In genomic region chr14:24441904-24442239, GRCh38 we compare ENCODE assay signal across 1 cellular context.
TF ChIP-seq lines count a peak whose summit lies in the region.

No MANE protein-coding gene starts in this region.

TF ChIP-seq in HepG2, 621 proteins besides CTCF, POLR2A, EP300 and RAD21 (continues in another document):
- no peak for TF ChIP-seq THAP9 (CRISPR knock-in tag; IDR thresholded peaks at IDR 0.05; ENCODE audit: borderline replicate concordance)
- peak; percentile 100; the same call in 1 of the 2 replicates for TF ChIP-seq SNAI1 (CRISPR knock-in tag; IDR thresholded peaks at IDR 0.05; ENCODE audit: borderline replicate concordance)
- 0 out of 2 replicates have a peak, but pooled peaks have one; percentile 6 for TF ChIP-seq ZFAT (CRISPR knock-in tag; conservative IDR thresholded peaks at IDR 0.05)
- TF ChIP-seq ARHGAP35 (CRISPR knock-in tag; IDR thresholded peaks at IDR 0.05; ENCODE audit: borderline replicate concordance), result no peak
- TF ChIP-seq ZFP82 (CRISPR knock-in tag; IDR thresholded peaks at IDR 0.05; ENCODE audit: borderline replicate concordance), result 0 out of 2 replicates have a peak, but pooled peaks have one; percentile 76
- TF ChIP-seq ZNF574 (CRISPR knock-in tag; IDR thresholded peaks at IDR 0.05), result no peak
- no peak for TF ChIP-seq NR2F6 (IDR thresholded peaks at IDR 0.05)
- no peak for TF ChIP-seq NR2F6 (CRISPR knock-in tag; IDR thresholded peaks at IDR 0.05)
- TF ChIP-seq TBX3 (IDR thresholded peaks at IDR 0.05; ENCODE audit: borderline replicate concordance), result no peak
- peak; percentile 70; the same call in 1 of the 2 replicates for TF ChIP-seq SMAD9 (CRISPR knock-in tag; IDR thresholded peaks at IDR 0.05)
- TF ChIP-seq ZBTB40 (IDR thresholded peaks at IDR 0.05), result no peak
- TF ChIP-seq ZBTB40 (CRISPR knock-in tag; IDR thresholded peaks at IDR 0.05), result no peak
- no peak; the same call in 1 of the 2 replicates for TF ChIP-seq ZFP37 (CRISPR knock-in tag; IDR thresholded peaks at IDR 0.05; ENCODE audit: borderline replicate concordance)
- TF ChIP-seq MTF2 (CRISPR knock-in tag; IDR thresholded peaks at IDR 0.05; ENCODE audit: borderline replicate concordance), result 0 out of 2 replicates have a peak, but pooled peaks have one; percentile 49
- TF ChIP-seq FOXC1 (CRISPR knock-in tag; IDR thresholded peaks at IDR 0.05; ENCODE audit: borderline replicate concordance), result peak; percentile 23; the same call in 1 of the 2 replicates
- no peak for TF ChIP-seq ATF7 (IDR thresholded peaks at IDR 0.05)
- peak; percentile 38; the same call in 1 of the 2 replicates for TF ChIP-seq ATF7 (CRISPR knock-in tag; IDR thresholded peaks at IDR 0.05)
- peak; percentile 15; the same call in 1 of the 2 replicates for TF ChIP-seq ZNF414 (CRISPR knock-in tag; IDR thresholded peaks at IDR 0.05)
- TF ChIP-seq PAF1 (CRISPR knock-in tag; IDR thresholded peaks at IDR 0.05), result peak; percentile 7; the same call in 1 of the 2 replicates
- TF ChIP-seq HOXA5 (CRISPR knock-in tag; IDR thresholded peaks at IDR 0.05), result no peak
- peak; percentile 95 for TF ChIP-seq TRAFD1 (CRISPR knock-in tag; IDR thresholded peaks at IDR 0.05; ENCODE audit: borderline replicate concordance)
- peak; percentile 20; the same call in 1 of the 2 replicates for TF ChIP-seq PRDM4 (CRISPR knock-in tag; IDR thresholded peaks at IDR 0.05; ENCODE audit: borderline replicate concordance)
- no peak for TF ChIP-seq ZNF10 (CRISPR knock-in tag; IDR thresholded peaks at IDR 0.05; ENCODE audit: borderline replicate concordance, low read depth)
- TF ChIP-seq ZNF850 (CRISPR knock-in tag; conservative IDR thresholded peaks at IDR 0.05), result 0 out of 2 replicates have a peak, but pooled peaks have one; percentile 84
- peak; percentile 54; the same call in 1 of the 2 replicates for TF ChIP-seq E2F2 (CRISPR knock-in tag; IDR thresholded peaks at IDR 0.05; ENCODE audit: borderline replicate concordance)
- TF ChIP-seq PAX8 (CRISPR knock-in tag; IDR thresholded peaks at IDR 0.05; ENCODE audit: borderline replicate concordance), result no peak
